20 cellular contexts compared by ENCODE assay signal in genomic region chr9:87280421-87280820, GRCh38.
DNase-seq lines count a peak whose midpoint lies in the region; ATAC-seq, FAIRE-seq and TF ChIP-seq lines count a peak whose summit lies in the region.
"Had no signal": no experiment of that assay in that cellular context is flagged by ENCODE, and none has a peak within 500 bp of the region (broad histone marks: within the 10 kb centered on the region; RNA-seq: fewer than 3 reads in every experiment).

No MANE protein-coding gene starts in this region.

- H2AFZ ChIP-seq in astrocyte (ENCODE audit: low read depth, low read length) (peak overlapping the region; percentile 49), smooth muscle cell (ENCODE audit: low read depth) (no peak overlapping the region)

- no peaks in the 10 kb centered on the region for H3K27me3 Mint-ChIP-seq in astrocyte (ENCODE audit: low read depth, unreplicated experiment)

- FAIRE-seq in astrocyte (lab: Jason Lieb, UNC) = peak; percentile 82

- peaks cover 1% of the 10 kb centered on the region for H3K36me3 Mint-ChIP-seq in astrocyte (ENCODE audit: low read depth, unreplicated experiment)

- H3K9me3 ChIP-seq in astrocyte (ENCODE audit: insufficient read depth, low read depth, low read length) = no peaks in the 10 kb centered on the region
- no peaks in the 10 kb centered on the region for H3K9me3 ChIP-seq in smooth muscle cell (replicated peaks; ENCODE audit: low read depth)
- H3K9me3 ChIP-seq: BLaER1 treated with 17β-estradiol and CSF1 and Interleukin-3, amounts not matched to agents 10 nM and 100 nM; spleen; vagina had no signal

- H3K4me3 ChIP-seq in astrocyte (ENCODE audit: insufficient read depth, low read depth, low read length) (no peak overlapping the region), fibroblast of the aortic adventitia (ENCODE audit: low read depth, low read length) (no peak overlapping the region), smooth muscle cell (no peak overlapping the region)
- H3K4me3 ChIP-seq: BLaER1 treated with 17β-estradiol and CSF1 and Interleukin-3, amounts not matched to agents 10 nM and 100 nM; spleen; vagina had no signal

- H3K4me2 ChIP-seq in astrocyte (ENCODE audit: low read length) = peak overlapping the region; percentile 42
- H3K4me2 ChIP-seq in smooth muscle cell = peak overlapping the region; percentile 47
- H3K4me2 ChIP-seq: BLaER1 treated with 17β-estradiol and CSF1 and Interleukin-3, amounts not matched to agents 10 nM and 100 nM had no signal

- H3K4me1 ChIP-seq in astrocyte (ENCODE audit: insufficient read depth, low read length) = peaks cover 28% of the 10 kb centered on the region
- H3K4me1 ChIP-seq in smooth muscle cell (ENCODE audit: low read depth) = no peaks in the 10 kb centered on the region
- H3K4me1 ChIP-seq in foreskin keratinocyte = peaks cover 15% of the 10 kb centered on the region

- TF ChIP-seq CTCF in astrocyte (IDR thresholded peaks at IDR 0.05; ENCODE audit: insufficient read depth, low read depth, low read length) = no peak
- no peak for TF ChIP-seq CTCF in fibroblast of the aortic adventitia (IDR thresholded peaks at IDR 0.05; ENCODE audit: insufficient read depth, low read length)
- TF ChIP-seq CTCF in smooth muscle cell (IDR thresholded peaks at IDR 0.05; ENCODE audit: borderline replicate concordance, insufficient read depth, poor library complexity, severe bottlenecking) = no peak
- TF ChIP-seq CTCF in foreskin keratinocyte (conservative IDR thresholded peaks at IDR 0.05) = no peak

- H3F3A ChIP-seq in smooth muscle cell (ENCODE audit: low read depth) = peaks cover 12% of the 10 kb centered on the region

- H4K20me1 ChIP-seq in astrocyte (ENCODE audit: insufficient read depth, low read length) (no peaks in the 10 kb centered on the region), smooth muscle cell (ENCODE audit: low read depth) (no peaks in the 10 kb centered on the region)

- H3K27me3 ChIP-seq in astrocyte (ENCODE audit: insufficient read depth, low read length) (no peaks in the 10 kb centered on the region), smooth muscle cell (ENCODE audit: low read depth) (no peaks in the 10 kb centered on the region), foreskin keratinocyte (no peaks in the 10 kb centered on the region)
- H3K27me3 ChIP-seq: spleen, vagina had no signal

- no peak for ATAC-seq in foreskin keratinocyte
- ATAC-seq: activated naive CD4-positive, alpha-beta T cell treated with anti-CD3 and anti-CD28 coated beads, Interleukin-2, amount 50 U/mL, for 72 hours; stimulated activated naive CD8-positive, alpha-beta T cell treated with anti-CD3 and anti-CD28 coated beads, Interleukin-15, Interleukin-2, amounts not matched to agents 100 U/mL and 50 U/mL, for 24 hours had no signal

- H3K36me3 ChIP-seq in astrocyte (ENCODE audit: insufficient read depth, low read length) (no peaks in the 10 kb centered on the region), smooth muscle cell (ENCODE audit: low read depth) (no peaks in the 10 kb centered on the region)
- H3K36me3 ChIP-seq: BLaER1 treated with 17β-estradiol and CSF1 and Interleukin-3, amounts not matched to agents 10 nM and 100 nM; spleen; vagina had no signal

- H3K9me3 Mint-ChIP-seq in astrocyte (ENCODE audit: unreplicated experiment) = peaks cover 4% of the 10 kb centered on the region

- peak overlapping the region; percentile 82 for H3K27ac ChIP-seq in astrocyte (ENCODE audit: low read depth, low read length)
- peak overlapping the region; percentile 77 for H3K27ac ChIP-seq in smooth muscle cell (ENCODE audit: low read depth)
- no peak overlapping the region for H3K27ac ChIP-seq in foreskin keratinocyte
- H3K27ac ChIP-seq: BLaER1 treated with 17β-estradiol and CSF1 and Interleukin-3, amounts not matched to agents 10 nM and 100 nM; spleen; vagina had no signal

- H3K27ac Mint-ChIP-seq in astrocyte (ENCODE audit: unreplicated experiment) = no peak overlapping the region
- H3K27ac Mint-ChIP-seq: activated naive CD4-positive, alpha-beta T cell treated with anti-CD3 and anti-CD28 coated beads, Interleukin-2, amount 50 U/mL, for 72 hours had no signal

- 44% methylated on average over 5 of the region's 5 CpGs for WGBS in smooth muscle cell (ENCODE audit: low lambda C conversion rate)

- peak overlapping the region; percentile 58 for H3K9ac ChIP-seq in astrocyte (ENCODE audit: low read length)
- H3K9ac ChIP-seq in smooth muscle cell (ENCODE audit: low read depth) = no peak overlapping the region
- H3K9ac ChIP-seq: BLaER1 treated with 17β-estradiol and CSF1 and Interleukin-3, amounts not matched to agents 10 nM and 100 nM had no signal

- H3K4me3 Mint-ChIP-seq in astrocyte (ENCODE audit: unreplicated experiment) = no peak overlapping the region

- DNase-seq in EL = peak; percentile 94
- DNase-seq in astrocyte (ENCODE audit: low read depth) = peak; percentile 96
- DNase-seq in fibroblast of the aortic adventitia (ENCODE audit: low read depth) = peak; percentile 55
- no peak for DNase-seq in smooth muscle cell (lab: John Stamatoyannopoulos, UW; ENCODE audit: unreplicated experiment)
- DNase-seq in DMS 273 (lab: John Stamatoyannopoulos, UW; ENCODE audit: unreplicated experiment) = no peak
- no peak for DNase-seq in dermis blood vessel endothelial cell
- DNase-seq in foreskin keratinocyte = no peak
- DNase-seq in RPMI8226 = no peak
- DNase-seq: activated CD4-positive, alpha-beta T cell treated with anti-CD3 and anti-CD28 coated beads for 48 hours; activated T-cell treated with anti-CD3 and anti-CD28 coated beads, Interleukin-2, amount 50 U/mL, for 1 hour; cerebellar nuclear complex; DMS53; NCI-H1436 treated with DMSO at 0.1 percent for 48 hours; NCI-H446; Right ventricle myocardium superior; spleen; stimulated activated naive CD8-positive, alpha-beta T cell treated with anti-CD3 and anti-CD28 coated beads, Interleukin-15, Interleukin-2, amounts not matched to agents 100 U/mL and 50 U/mL, for 24 hours had no signal

- H3K79me2 ChIP-seq in astrocyte (ENCODE audit: insufficient read depth, low read length) = no peaks in the 10 kb centered on the region
- H3K79me2 ChIP-seq in smooth muscle cell (ENCODE audit: low read depth) = no peaks in the 10 kb centered on the region

- H3K4me1 Mint-ChIP-seq in astrocyte (ENCODE audit: low read depth, unreplicated experiment) = peaks cover 35% of the 10 kb centered on the region

Comparison
In these comparisons a context has a peak if more than half of its experiments do, and no peak if none do; other contexts are left out.
1. DNase-seq: peak in EL (single experiment), astrocyte (single experiment) and fibroblast of the aortic adventitia (single experiment); none in smooth muscle cell (single experiment), DMS 273 (single experiment), dermis blood vessel endothelial cell (single experiment), foreskin keratinocyte (0 of 2) and RPMI8226 (single experiment).